1 cellular context compared by ENCODE assay signal in the genomic region with DNA sequence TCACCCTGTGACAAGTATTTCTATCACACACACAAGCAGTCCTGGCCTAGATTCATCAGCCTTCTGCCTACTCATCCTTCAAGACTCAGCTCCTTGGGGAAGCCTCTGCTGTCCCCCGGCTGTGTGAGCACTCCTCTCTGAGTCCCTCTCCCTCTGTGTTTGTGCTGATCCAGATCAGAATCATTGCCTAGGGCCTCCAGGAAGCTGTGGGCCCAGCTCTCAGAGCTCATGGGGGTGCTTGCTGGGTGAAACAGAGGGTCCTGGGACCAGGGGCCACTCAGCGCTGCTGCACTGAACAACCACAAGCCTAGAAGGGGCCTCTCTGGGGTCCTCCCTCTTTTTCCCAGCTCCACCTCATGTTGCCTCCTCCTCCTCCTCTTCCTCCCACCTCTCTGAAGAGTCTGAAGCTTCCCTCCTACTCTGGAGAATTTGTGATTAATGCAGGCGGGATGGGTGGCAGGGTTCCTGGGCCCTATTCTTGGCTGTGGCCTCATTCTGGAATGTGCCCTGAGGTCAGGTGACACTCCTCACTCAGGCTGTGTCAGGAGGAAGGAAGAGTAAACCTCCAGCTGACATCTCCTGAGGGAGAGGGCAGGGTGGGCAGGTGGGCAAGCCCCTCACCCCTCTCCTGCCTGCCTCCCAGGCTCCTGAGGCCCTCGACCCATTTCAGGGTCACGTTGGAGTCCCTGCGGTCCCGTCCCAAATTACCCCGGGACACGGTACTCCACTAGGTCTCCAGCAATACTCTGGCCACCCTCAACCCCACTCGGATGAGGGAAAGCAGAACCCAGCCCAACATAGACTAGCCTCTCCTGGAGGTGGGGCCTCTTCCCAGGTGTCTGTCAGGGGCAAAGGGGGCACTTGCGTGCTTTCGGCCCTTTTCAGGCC.
TF ChIP-seq lines count a peak whose summit lies in the region.

No MANE protein-coding gene starts in this region.

TF ChIP-seq in GM23338, 12 proteins besides CTCF, POLR2A, EP300 and RAD21 (continued from another document):
- TF ChIP-seq, protein P1, sequence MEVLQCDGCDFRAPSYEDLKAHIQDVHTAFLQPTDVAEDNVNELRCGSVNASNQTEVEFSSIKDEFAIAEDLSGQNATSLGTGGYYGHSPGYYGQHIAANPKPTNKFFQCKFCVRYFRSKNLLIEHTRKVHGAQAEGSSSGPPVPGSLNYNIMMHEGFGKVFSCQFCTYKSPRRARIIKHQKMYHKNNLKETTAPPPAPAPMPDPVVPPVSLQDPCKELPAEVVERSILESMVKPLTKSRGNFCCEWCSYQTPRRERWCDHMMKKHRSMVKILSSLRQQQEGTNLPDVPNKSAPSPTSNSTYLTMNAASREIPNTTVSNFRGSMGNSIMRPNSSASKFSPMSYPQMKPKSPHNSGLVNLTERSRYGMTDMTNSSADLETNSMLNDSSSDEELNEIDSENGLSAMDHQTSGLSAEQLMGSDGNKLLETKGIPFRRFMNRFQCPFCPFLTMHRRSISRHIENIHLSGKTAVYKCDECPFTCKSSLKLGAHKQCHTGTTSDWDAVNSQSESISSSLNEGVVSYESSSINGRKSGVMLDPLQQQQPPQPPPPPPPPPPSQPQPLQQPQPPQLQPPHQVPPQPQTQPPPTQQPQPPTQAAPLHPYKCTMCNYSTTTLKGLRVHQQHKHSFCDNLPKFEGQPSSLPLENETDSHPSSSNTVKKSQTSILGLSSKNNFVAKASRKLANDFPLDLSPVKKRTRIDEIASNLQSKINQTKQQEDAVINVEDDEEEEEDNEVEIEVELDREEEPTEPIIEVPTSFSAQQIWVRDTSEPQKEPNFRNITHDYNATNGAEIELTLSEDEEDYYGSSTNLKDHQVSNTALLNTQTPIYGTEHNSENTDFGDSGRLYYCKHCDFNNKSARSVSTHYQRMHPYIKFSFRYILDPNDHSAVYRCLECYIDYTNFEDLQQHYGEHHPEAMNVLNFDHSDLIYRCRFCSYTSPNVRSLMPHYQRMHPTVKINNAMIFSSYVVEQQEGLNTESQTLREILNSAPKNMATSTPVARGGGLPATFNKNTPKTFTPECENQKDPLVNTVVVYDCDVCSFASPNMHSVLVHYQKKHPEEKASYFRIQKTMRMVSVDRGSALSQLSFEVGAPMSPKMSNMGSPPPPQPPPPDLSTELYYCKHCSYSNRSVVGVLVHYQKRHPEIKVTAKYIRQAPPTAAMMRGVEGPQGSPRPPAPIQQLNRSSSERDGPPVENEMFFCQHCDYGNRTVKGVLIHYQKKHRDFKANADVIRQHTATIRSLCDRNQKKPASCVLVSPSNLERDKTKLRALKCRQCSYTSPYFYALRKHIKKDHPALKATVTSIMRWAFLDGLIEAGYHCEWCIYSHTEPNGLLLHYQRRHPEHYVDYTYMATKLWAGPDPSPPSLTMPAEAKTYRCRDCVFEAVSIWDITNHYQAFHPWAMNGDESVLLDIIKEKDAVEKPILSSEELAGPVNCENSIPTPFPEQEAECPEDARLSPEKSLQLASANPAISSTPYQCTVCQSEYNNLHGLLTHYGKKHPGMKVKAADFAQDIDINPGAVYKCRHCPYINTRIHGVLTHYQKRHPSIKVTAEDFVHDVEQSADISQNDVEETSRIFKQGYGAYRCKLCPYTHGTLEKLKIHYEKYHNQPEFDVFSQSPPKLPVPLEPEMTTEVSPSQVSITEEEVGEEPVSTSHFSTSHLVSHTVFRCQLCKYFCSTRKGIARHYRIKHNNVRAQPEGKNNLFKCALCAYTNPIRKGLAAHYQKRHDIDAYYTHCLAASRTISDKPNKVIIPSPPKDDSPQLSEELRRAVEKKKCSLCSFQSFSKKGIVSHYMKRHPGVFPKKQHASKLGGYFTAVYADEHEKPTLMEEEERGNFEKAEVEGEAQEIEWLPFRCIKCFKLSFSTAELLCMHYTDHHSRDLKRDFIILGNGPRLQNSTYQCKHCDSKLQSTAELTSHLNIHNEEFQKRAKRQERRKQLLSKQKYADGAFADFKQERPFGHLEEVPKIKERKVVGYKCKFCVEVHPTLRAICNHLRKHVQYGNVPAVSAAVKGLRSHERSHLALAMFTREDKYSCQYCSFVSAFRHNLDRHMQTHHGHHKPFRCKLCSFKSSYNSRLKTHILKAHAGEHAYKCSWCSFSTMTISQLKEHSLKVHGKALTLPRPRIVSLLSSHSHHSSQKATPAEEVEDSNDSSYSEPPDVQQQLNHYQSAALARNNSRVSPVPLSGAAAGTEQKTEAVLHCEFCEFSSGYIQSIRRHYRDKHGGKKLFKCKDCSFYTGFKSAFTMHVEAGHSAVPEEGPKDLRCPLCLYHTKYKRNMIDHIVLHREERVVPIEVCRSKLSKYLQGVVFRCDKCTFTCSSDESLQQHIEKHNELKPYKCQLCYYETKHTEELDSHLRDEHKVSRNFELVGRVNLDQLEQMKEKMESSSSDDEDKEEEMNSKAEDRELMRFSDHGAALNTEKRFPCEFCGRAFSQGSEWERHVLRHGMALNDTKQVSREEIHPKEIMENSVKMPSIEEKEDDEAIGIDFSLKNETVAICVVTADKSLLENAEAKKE (CRISPR knock-in tag; IDR thresholded peaks at IDR 0.05) = no peak
- TF ChIP-seq POLR2AphosphoS5 (IDR thresholded peaks at IDR 0.05; ENCODE audit: low read depth) (no peak), NANOG (IDR thresholded peaks at IDR 0.05; ENCODE audit: borderline replicate concordance) (no peak), ZNF331 (CRISPR knock-in tag; IDR thresholded peaks at IDR 0.05; ENCODE audit: low read depth) (no peak)
- TF ChIP-seq, protein P2, sequence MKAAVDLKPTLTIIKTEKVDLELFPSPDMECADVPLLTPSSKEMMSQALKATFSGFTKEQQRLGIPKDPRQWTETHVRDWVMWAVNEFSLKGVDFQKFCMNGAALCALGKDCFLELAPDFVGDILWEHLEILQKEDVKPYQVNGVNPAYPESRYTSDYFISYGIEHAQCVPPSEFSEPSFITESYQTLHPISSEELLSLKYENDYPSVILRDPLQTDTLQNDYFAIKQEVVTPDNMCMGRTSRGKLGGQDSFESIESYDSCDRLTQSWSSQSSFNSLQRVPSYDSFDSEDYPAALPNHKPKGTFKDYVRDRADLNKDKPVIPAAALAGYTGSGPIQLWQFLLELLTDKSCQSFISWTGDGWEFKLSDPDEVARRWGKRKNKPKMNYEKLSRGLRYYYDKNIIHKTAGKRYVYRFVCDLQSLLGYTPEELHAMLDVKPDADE (IDR thresholded peaks at IDR 0.05) = no peak
